ENCODE assay signal across 8 cellular contexts in genomic region chr11:64854157-64854533, GRCh38. TPM values are rescaled to one million over a fixed set of nuclear protein-coding genes. Genes with fewer than 3 reads are reported as not detected.
A peak's percentile ranks its signal among the peaks of the same experiment; 100 is the strongest.
DNase-seq lines count a peak whose midpoint lies in the region; ATAC-seq and TF ChIP-seq lines count a peak whose summit lies in the region.
"Had no signal": no experiment of that assay in that cellular context is flagged by ENCODE, and none has a peak within 500 bp of the region (broad histone marks: within the 10 kb centered on the region; RNA-seq: fewer than 3 reads in every experiment).

No MANE protein-coding gene starts in this region.

- H3F3A ChIP-seq in SK-N-SH (replicated peaks; ENCODE audit: insufficient read depth) (peaks cover 6% of the 10 kb centered on the region), smooth muscle cell (ENCODE audit: low read depth) (peaks cover 16% of the 10 kb centered on the region)

- intact Hi-C loops in colonic mucosa (cut with DNase I), result no loop called here

- H4K20me1 ChIP-seq in SK-N-SH (ENCODE audit: insufficient read depth) (no peaks in the 10 kb centered on the region), smooth muscle cell (ENCODE audit: low read depth) (peaks cover 18% of the 10 kb centered on the region)

- POLR2A ChIA-PET in SK-N-SH (lab: Yijun Ruan, JAX), result no interaction called here

- H3K4me1 ChIP-seq in SK-N-SH (ENCODE audit: control insufficient read depth in 1 of 2, insufficient read depth in 2 of 2, low read depth in 1 of 2, low read length in 1 of 2), result peaks cover 11 to 28% of the 10 kb centered on the region in 2 experiments; a peak in 3 of 4 replicates
- H3K4me1 ChIP-seq in colonic mucosa, result peaks cover 40% of the 10 kb centered on the region
- no peaks in the 10 kb centered on the region for H3K4me1 ChIP-seq in smooth muscle cell (ENCODE audit: low read depth)

- no peaks in the 10 kb centered on the region for H3K9me2 ChIP-seq in SK-N-SH

- H3K79me2 ChIP-seq in SK-N-SH (ENCODE audit: insufficient read depth) (peaks cover 20% of the 10 kb centered on the region; the same call in 1 of the 2 replicates), smooth muscle cell (ENCODE audit: low read depth) (peaks cover 14% of the 10 kb centered on the region)

- H3K36me3 ChIP-seq in SK-N-SH (replicated peaks in 1 of 2; ENCODE audit: control insufficient read depth in 1 of 2, insufficient read depth in 2 of 2, low read length in 1 of 2) (peaks cover 7 to 22% of the 10 kb centered on the region in 2 experiments), colonic mucosa (no peaks in the 10 kb centered on the region), smooth muscle cell (ENCODE audit: low read depth) (no peaks in the 10 kb centered on the region)

- WGBS in SK-N-SH (ENCODE audit: low lambda C conversion rate), result 97% methylated on average over 16 of the region's 25 CpGs
- WGBS in smooth muscle cell (ENCODE audit: low lambda C conversion rate), result 98% methylated on average over 25 of the region's 25 CpGs

- H3K4me2 ChIP-seq in SK-N-SH (peak overlapping the region; percentile 66; the same call in 1 of the 2 replicates), smooth muscle cell (peak overlapping the region; percentile 53)

- TF ChIP-seq CTCF in SK-N-SH (IDR thresholded peaks at IDR 0.05) (no peak), colonic mucosa (IDR thresholded peaks at IDR 0.05) (no peak), smooth muscle cell (IDR thresholded peaks at IDR 0.05; ENCODE audit: borderline replicate concordance, insufficient read depth, poor library complexity, severe bottlenecking) (no peak)

- TF ChIP-seq EP300 in SK-N-SH (IDR thresholded peaks at IDR 0.05; ENCODE audit: borderline replicate concordance in 1 of 2, low read depth in 1 of 2, low read length in 1 of 2), result no peak

- DNase-seq in SK-N-SH (no peak), colonic mucosa (no peak), smooth muscle cell (lab: John Stamatoyannopoulos, UW; ENCODE audit: unreplicated experiment) (no peak), CD1c-positive myeloid dendritic cell (ENCODE audit: extremely low spot score) (no peak)
- DNase-seq: HCEC 1CT had no signal

- CTCF ChIA-PET in SK-N-SH (lab: Yijun Ruan, JAX), result interaction anchor here (2.3 to 12.8 kb wide), 3 partner anchors 10 to 40 kb away, joined by 8 to 530 read pairs (median 11); partner anchors contain the start of gene EHD1

- peak overlapping the region in 1 of 2 experiments; percentile 80; a peak in 2 of 4 replicates for H3K27ac ChIP-seq in SK-N-SH (ENCODE audit: low read depth in 2 of 2, low read length in 1 of 2)
- H3K27ac ChIP-seq in colonic mucosa, result peak overlapping the region; percentile 76
- peak overlapping the region; percentile 82 for H3K27ac ChIP-seq in smooth muscle cell (ENCODE audit: low read depth)
- H3K27ac ChIP-seq: 22Rv1 had no signal

- H3K27me3 ChIP-seq in SK-N-SH (ENCODE audit: insufficient read depth) (no peaks in the 10 kb centered on the region), colonic mucosa (no peaks in the 10 kb centered on the region), smooth muscle cell (ENCODE audit: low read depth) (no peaks in the 10 kb centered on the region)

- H3K4me3 ChIP-seq in SK-N-SH (ENCODE audit: low read depth in 2 of 2, low read length in 1 of 2) (no peak overlapping the region), colonic mucosa (no peak overlapping the region), smooth muscle cell (no peak overlapping the region)

- H3K9me3 ChIP-seq in SK-N-SH, result no peaks in the 10 kb centered on the region
- H3K9me3 ChIP-seq in colonic mucosa, result no peaks in the 10 kb centered on the region
- no peaks in the 10 kb centered on the region for H3K9me3 ChIP-seq in smooth muscle cell (replicated peaks; ENCODE audit: low read depth)

- H3K9ac ChIP-seq in SK-N-SH (no peak overlapping the region), colonic mucosa (ENCODE audit: low read depth in 2 of 2, low read length in 2 of 2) (no peak overlapping the region), smooth muscle cell (ENCODE audit: low read depth) (no peak overlapping the region)

- H2AFZ ChIP-seq in SK-N-SH (ENCODE audit: low read depth), result no peak overlapping the region
- H2AFZ ChIP-seq in smooth muscle cell (ENCODE audit: low read depth), result no peak overlapping the region

- ATAC-seq in SK-N-SH treated with all-trans-retinoic acid at 6 μM for 48 hours (no peak), GM21619 (IDR thresholded peaks at IDR 0.05; ENCODE audit: unreplicated experiment) (no peak)

- TF ChIP-seq RAD21 in SK-N-SH (IDR thresholded peaks at IDR 0.05; ENCODE audit: low read length), result no peak

TF ChIP-seq in SK-N-SH, 30 proteins besides CTCF, POLR2A, EP300 and RAD21 (continues in another document):
- TF ChIP-seq TEAD4 (IDR thresholded peaks at IDR 0.05; ENCODE audit: borderline replicate concordance, insufficient read depth) (no peak), NFIC (IDR thresholded peaks at IDR 0.05; ENCODE audit: borderline replicate concordance) (no peak), EZH2phosphoT487 (IDR thresholded peaks at IDR 0.05; ENCODE audit: borderline replicate concordance, low read depth) (no peak), PBX3 (IDR thresholded peaks at IDR 0.05) (no peak)

TF ChIP-seq in SK-N-SH treated with all-trans-retinoic acid at 6 μM for 48 hours, 23 proteins besides CTCF, POLR2A, EP300 and RAD21 (continues in another document):
- TF ChIP-seq GLIS3 (CRISPR knock-in tag; IDR thresholded peaks at IDR 0.05), result no peak
- TF ChIP-seq CSDC2 (CRISPR knock-in tag; IDR thresholded peaks at IDR 0.05), result no peak
- TF ChIP-seq ZFP30 (CRISPR knock-in tag; IDR thresholded peaks at IDR 0.05), result no peak
- no peak for TF ChIP-seq ZC3H10 (CRISPR knock-in tag; IDR thresholded peaks at IDR 0.05)
- TF ChIP-seq BACH2 (CRISPR knock-in tag; IDR thresholded peaks at IDR 0.05; ENCODE audit: borderline replicate concordance), result no peak
- no peak for TF ChIP-seq TSHZ2 (CRISPR knock-in tag; IDR thresholded peaks at IDR 0.05)
- no peak for TF ChIP-seq PPARA (CRISPR knock-in tag; IDR thresholded peaks at IDR 0.05; ENCODE audit: borderline replicate concordance)
- no peak for TF ChIP-seq PATZ1 (CRISPR knock-in tag; IDR thresholded peaks at IDR 0.05; ENCODE audit: borderline replicate concordance)

RNA-seq across cellular contexts. Expression of gene CDC42BPG, which starts 9.7 kb away (rescaled TPM):
- polyA plus RNA-seq in SK-N-SH (2012; rRNA removed) (0.33 and 0.42 TPM in 2 replicates), smooth muscle cell (1.7 and 5.9 TPM in 2 replicates)
- polyA plus RNA-seq in SK-N-SH (2012; cell fraction: cytosol; rRNA removed), result 0.15 and 0.25 TPM in 2 replicates
- polyA plus RNA-seq in SK-N-SH (2012; cell fraction: nucleus; rRNA removed), result 1.00 and 1.3 TPM in 2 replicates
- total RNA-seq in colonic mucosa (10 to 100 TPM; 29.3 to 41.6 TPM), smooth muscle cell (3.0 and 4.7 TPM in 2 replicates)

RNA-seq across cellular contexts. Expression of gene EHD1, which starts 24.3 kb away (rescaled TPM):
- polyA plus RNA-seq in SK-N-SH (2012; rRNA removed), result 57.6 and 93.3 TPM in 2 replicates
- 34.4 and 51.6 TPM in 2 replicates for polyA plus RNA-seq in SK-N-SH (2012; cell fraction: cytosol; rRNA removed)
- 104 and 118 TPM in 2 replicates for polyA plus RNA-seq in SK-N-SH (2012; cell fraction: nucleus; rRNA removed)
- total RNA-seq in colonic mucosa, result 10 to 100 TPM; 66.5 to 72.3 TPM
- total RNA-seq in smooth muscle cell, result 30.9 and 59.8 TPM in 2 replicates
- 42.8 and 46.7 TPM in 2 replicates for polyA plus RNA-seq in smooth muscle cell

RNA-seq across cellular contexts. Expression of gene MEN1, which starts 43.8 kb away (rescaled TPM):
- polyA plus RNA-seq in SK-N-SH (2012; rRNA removed) (40.7 and 52.9 TPM in 2 replicates), smooth muscle cell (35.4 and 37.3 TPM in 2 replicates)
- 17.3 and 26.9 TPM in 2 replicates for polyA plus RNA-seq in SK-N-SH (2012; cell fraction: cytosol; rRNA removed)
- polyA plus RNA-seq in SK-N-SH (2012; cell fraction: nucleus; rRNA removed), result 101 and 105 TPM in 2 replicates
- total RNA-seq in colonic mucosa (10 to 100 TPM; 21.1 to 45.5 TPM), smooth muscle cell (10.5 and 11.6 TPM in 2 replicates)

RNA-seq across cellular contexts. Expression of gene MAP4K2, which starts 51.1 kb away (rescaled TPM):
- polyA plus RNA-seq in SK-N-SH (2012; rRNA removed), result 17.4 and 20.0 TPM in 2 replicates
- 6.5 and 10.8 TPM in 2 replicates for polyA plus RNA-seq in SK-N-SH (2012; cell fraction: cytosol; rRNA removed)
- polyA plus RNA-seq in SK-N-SH (2012; cell fraction: nucleus; rRNA removed), result 52.1 and 63.7 TPM in 2 replicates
- total RNA-seq in colonic mucosa, result 10 to 100 TPM in 1 of 2 donors, 1 to 10 TPM in 1; 9.2 to 13.3 TPM
- total RNA-seq in smooth muscle cell, result 25.9 and 28.9 TPM in 2 replicates
- 20.0 and 23.6 TPM in 2 replicates for polyA plus RNA-seq in smooth muscle cell
